ENCODE assay signal across 8 cellular contexts in the genomic region with DNA sequence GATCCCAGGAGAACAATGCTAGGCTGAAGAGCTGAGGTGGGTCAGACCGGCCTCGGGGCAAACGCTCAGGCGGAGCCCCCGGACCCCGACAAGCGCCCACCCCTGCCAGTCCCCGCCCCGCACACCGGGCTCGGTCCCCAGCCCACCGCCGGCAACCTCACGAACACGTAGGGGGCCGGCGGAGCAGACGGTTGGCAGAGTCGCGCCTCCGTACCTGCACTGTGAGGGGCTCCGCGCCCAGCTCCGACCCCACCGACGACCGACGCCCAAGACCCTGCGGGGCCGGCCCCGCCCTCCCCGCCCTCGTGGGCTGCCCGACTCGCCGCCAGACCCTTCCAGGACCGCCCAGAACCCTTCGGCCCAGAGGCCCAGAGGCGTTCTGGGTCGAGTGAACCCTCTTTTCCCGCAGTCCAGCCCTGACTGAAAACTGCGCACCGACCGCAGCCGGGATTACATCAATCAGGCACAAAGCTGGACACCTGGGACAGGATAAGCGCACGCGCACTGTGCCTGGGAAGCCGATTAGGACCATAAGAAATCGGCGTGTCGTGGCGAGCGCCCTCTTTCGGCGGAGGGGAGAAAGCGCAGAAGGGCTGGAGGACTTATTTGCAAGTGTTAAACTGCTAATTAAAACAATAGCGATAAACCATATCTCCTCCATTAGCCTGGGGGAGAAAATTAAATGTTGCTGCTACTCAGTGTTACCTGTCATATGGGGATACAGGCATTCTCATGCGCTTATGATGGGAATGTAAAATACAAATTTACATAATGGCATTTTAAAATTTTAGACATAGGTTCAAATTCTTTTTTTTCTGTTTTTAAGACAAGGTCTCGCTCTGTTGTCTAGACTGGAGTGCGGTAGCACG. TPM values are rescaled to one million over a fixed set of nuclear protein-coding genes. Genes with fewer than 3 reads are reported as not detected.
DNase-seq lines count a peak whose midpoint lies in the region; ATAC-seq and TF ChIP-seq lines count a peak whose summit lies in the region.

No MANE protein-coding gene starts in this region.

- DNase-seq in A172 (ENCODE audit: low spot score) (peak; percentile 83), NCI-H2196 (lab: John Stamatoyannopoulos, UW; ENCODE audit: unreplicated experiment) (peak; percentile 72), breast epithelium (ENCODE audit: low spot score in 2 of 2) (peak; percentile 82 to 93), iPS-NIHi7 (ENCODE audit: extremely low spot score) (peak; percentile 92), smooth muscle cell of the brain vasculature (ENCODE audit: low read depth, low spot score) (peak; percentile 88)

- ATAC-seq in GM18520 (IDR thresholded peaks at IDR 0.05; ENCODE audit: unreplicated experiment) (peak; percentile 70), HG03066 (IDR thresholded peaks at IDR 0.05; ENCODE audit: low read depth, unreplicated experiment) (peak; percentile 68)

- no peak for TF ChIP-seq POLR2A in breast epithelium (IDR thresholded peaks at IDR 0.05)

- H3K36me3 ChIP-seq in breast epithelium = no peaks in the 10 kb centered on the region

- H3K27me3 ChIP-seq in breast epithelium = no peaks in the 10 kb centered on the region

- peaks cover 4 to 9% of the 10 kb centered on the region in 2 donors for H3K4me1 ChIP-seq in breast epithelium

- peak overlapping the region; percentile 92 to 97 (median 96) for H3K4me3 ChIP-seq in breast epithelium

- H3K9me3 ChIP-seq in breast epithelium = no peaks in the 10 kb centered on the region

- intact Hi-C loops in breast epithelium (cut with DNase I; ENCODE audit: low total_unique reads) = no loop called here

- peak; percentile 97 for TF ChIP-seq CTCF in VCaP (conservative IDR thresholded peaks at IDR 0.05)
- TF ChIP-seq CTCF in breast epithelium (IDR thresholded peaks at IDR 0.05) = peak; percentile 92 to 96 (median 92)

- H3K27ac ChIP-seq in VCaP = peak overlapping the region; percentile 92
- H3K27ac ChIP-seq in breast epithelium = peak overlapping the region; percentile 96 to 97

RNA-seq across cellular contexts. Expression of gene DCTN1, which starts 11.7 kb away (rescaled TPM):
- total RNA-seq in A172 (2014; rRNA removed; shearing (Covaris generic)) = 105 and 123 TPM in 2 replicates
- total RNA-seq in breast epithelium = 100 to 1,000 TPM in 2 of 3 donors, 10 to 100 TPM in 1; 92.2 to 125 (median 103) TPM

RNA-seq across cellular contexts. Expression of gene C2orf81, which starts 29.6 kb away (rescaled TPM):
- total RNA-seq in A172 (2014; rRNA removed; shearing (Covaris generic)) = 2.3 and 3.5 TPM in 2 replicates
- 1 to 10 TPM in 2 of 3 donors, under 1 TPM in 1; 0.64 to 1.6 (median 1.3) TPM for total RNA-seq in breast epithelium

RNA-seq across cellular contexts. Expression of gene WDR54, which starts 29.7 kb away (rescaled TPM):
- total RNA-seq in A172 (2014; rRNA removed; shearing (Covaris generic)) = 72.9 and 84.5 TPM in 2 replicates
- total RNA-seq in breast epithelium = 10 to 100 TPM in 1 of 3 donors, 1 to 10 TPM in 2; 6.7 to 13.1 (median 9.4) TPM

RNA-seq across cellular contexts. Expression of gene SLC4A5, which starts 48.6 kb away (rescaled TPM):
- total RNA-seq in A172 (2014; rRNA removed; shearing (Covaris generic)) = 0.07 TPM in 1 of 2 replicates, not detected in the other
- 1 to 10 TPM; 2.1 to 9.2 (median 6.2) TPM for total RNA-seq in breast epithelium

RNA-seq across cellular contexts. Expression of gene RTKN, which starts 49.9 kb away (rescaled TPM):
- 23.1 and 33.3 TPM in 2 replicates for total RNA-seq in A172 (2014; rRNA removed; shearing (Covaris generic))
- total RNA-seq in breast epithelium = 10 to 100 TPM in 2 of 3 donors, 1 to 10 TPM in 1; 9.3 to 49.9 (median 36.7) TPM

Comparison
In these comparisons a context has a peak if more than half of its experiments do, and no peak if none do; other contexts are left out.
1. Peak in every context shown above with its lines: DNase-seq, ATAC-seq, H3K4me3 ChIP-seq and H3K27ac ChIP-seq.